ENCODE assay signal across 8 cellular contexts in genomic region chr6:28124971-28125353, GRCh38.
DNase-seq lines count a peak whose midpoint lies in the region; ATAC-seq and TF ChIP-seq lines count a peak whose summit lies in the region.

No MANE protein-coding gene starts in this region.

- DNase-seq in MM.1S (no peak), HK-2 (ENCODE audit: unreplicated experiment) (no peak), GOT3 (lab: John Stamatoyannopoulos, UW) (no peak), LoVo (ENCODE audit: low spot score) (no peak)
- DNase-seq in effector memory CD8-positive, alpha-beta T cell = no peak

- H3K27ac Mint-ChIP-seq in effector memory CD8-positive, alpha-beta T cell = peak overlapping the region; percentile 96 to 97

- no peaks in the 10 kb centered on the region; the same call in 1 of the 2 replicates for H3K36me3 ChIP-seq in MM.1S (replicated peaks; ENCODE audit: insufficient read depth, low read length)
- peaks cover 43% of the 10 kb centered on the region for H3K36me3 ChIP-seq in neutrophil

- H3K4me3 ChIP-seq in MM.1S (ENCODE audit: low read length) (peak overlapping the region; percentile 74), neutrophil (ENCODE audit: low read depth in 1 of 2, low read length in 1 of 2) (peak overlapping the region; percentile 64 to 67)

- TF ChIP-seq CTCF in MM.1S (IDR thresholded peaks at IDR 0.05; ENCODE audit: low read length) (no peak), neutrophil (IDR thresholded peaks at IDR 0.05) (no peak)

- H3K27ac ChIP-seq in MM.1S (ENCODE audit: low read length) (peak overlapping the region; percentile 55; the same call in 1 of the 2 replicates), neutrophil (peak overlapping the region; percentile 81)

- peaks cover 49% of the 10 kb centered on the region for H3K79me2 ChIP-seq in MM.1S (ENCODE audit: low read length)

- H3K9ac ChIP-seq in MM.1S (ENCODE audit: low read length) = peak overlapping the region; percentile 60; the same call in 1 of the 2 replicates

- H3K4me2 ChIP-seq in MM.1S (ENCODE audit: low read depth, low read length) = peak overlapping the region; percentile 93

- H3K9me2 ChIP-seq in MM.1S (replicated peaks; ENCODE audit: insufficient read depth, low read length) = no peaks in the 10 kb centered on the region

- H3K4me3 Mint-ChIP-seq in effector memory CD8-positive, alpha-beta T cell = peak overlapping the region; percentile 92

- H3F3A ChIP-seq in MM.1S (ENCODE audit: insufficient read depth, low read length) = peaks cover 10% of the 10 kb centered on the region

- H3K36me3 Mint-ChIP-seq in effector memory CD8-positive, alpha-beta T cell (ENCODE audit: insufficient read depth) = peaks cover 36% of the 10 kb centered on the region

- no peaks in the 10 kb centered on the region for H3K27me3 Mint-ChIP-seq in effector memory CD8-positive, alpha-beta T cell

- H3K4me1 ChIP-seq in MM.1S (ENCODE audit: low read length) = peaks cover 15% of the 10 kb centered on the region
- peaks cover 15 to 16% of the 10 kb centered on the region in 2 experiments for H3K4me1 ChIP-seq in neutrophil (ENCODE audit: control insufficient read depth in 1 of 2, insufficient read depth in 1 of 2, low read depth in 1 of 2, low read length in 1 of 2)

- ATAC-seq in GM18873 (IDR thresholded peaks at IDR 0.05; ENCODE audit: low FRiP score, unreplicated experiment) = peak; percentile 15
- peak; percentile 67 for ATAC-seq in effector memory CD8-positive, alpha-beta T cell (replicated peaks)
- no peak for ATAC-seq in HG02798 (IDR thresholded peaks at IDR 0.05; ENCODE audit: poor library complexity, unreplicated experiment)

- peak overlapping the region; percentile 87 for H2AFZ ChIP-seq in MM.1S (ENCODE audit: low read length)

- no peaks in the 10 kb centered on the region for H4K20me1 ChIP-seq in MM.1S (ENCODE audit: insufficient read depth, low read length)

- H3K9me3 Mint-ChIP-seq in effector memory CD8-positive, alpha-beta T cell = no peaks in the 10 kb centered on the region

- H3K27me3 ChIP-seq in MM.1S (replicated peaks; ENCODE audit: insufficient read depth, low read length) (no peaks in the 10 kb centered on the region), neutrophil (no peaks in the 10 kb centered on the region)

- peaks cover 26 to 52% of the 10 kb centered on the region in 2 donors for H3K4me1 Mint-ChIP-seq in effector memory CD8-positive, alpha-beta T cell (ENCODE audit: low read depth in 2 of 2)

- H3K9me3 ChIP-seq in MM.1S (replicated peaks; ENCODE audit: insufficient read depth, low read length) (no peaks in the 10 kb centered on the region), neutrophil (no peaks in the 10 kb centered on the region)
